ENCODE assay signal across 1 cellular context in genomic region chr3:98734737-98735136, GRCh38.
TF ChIP-seq lines count a peak whose summit lies in the region.

No MANE protein-coding gene starts in this region.

TF ChIP-seq in GM12878, 131 proteins besides CTCF, POLR2A, EP300 and RAD21 (continued from another document):
- TF ChIP-seq, protein P1, sequence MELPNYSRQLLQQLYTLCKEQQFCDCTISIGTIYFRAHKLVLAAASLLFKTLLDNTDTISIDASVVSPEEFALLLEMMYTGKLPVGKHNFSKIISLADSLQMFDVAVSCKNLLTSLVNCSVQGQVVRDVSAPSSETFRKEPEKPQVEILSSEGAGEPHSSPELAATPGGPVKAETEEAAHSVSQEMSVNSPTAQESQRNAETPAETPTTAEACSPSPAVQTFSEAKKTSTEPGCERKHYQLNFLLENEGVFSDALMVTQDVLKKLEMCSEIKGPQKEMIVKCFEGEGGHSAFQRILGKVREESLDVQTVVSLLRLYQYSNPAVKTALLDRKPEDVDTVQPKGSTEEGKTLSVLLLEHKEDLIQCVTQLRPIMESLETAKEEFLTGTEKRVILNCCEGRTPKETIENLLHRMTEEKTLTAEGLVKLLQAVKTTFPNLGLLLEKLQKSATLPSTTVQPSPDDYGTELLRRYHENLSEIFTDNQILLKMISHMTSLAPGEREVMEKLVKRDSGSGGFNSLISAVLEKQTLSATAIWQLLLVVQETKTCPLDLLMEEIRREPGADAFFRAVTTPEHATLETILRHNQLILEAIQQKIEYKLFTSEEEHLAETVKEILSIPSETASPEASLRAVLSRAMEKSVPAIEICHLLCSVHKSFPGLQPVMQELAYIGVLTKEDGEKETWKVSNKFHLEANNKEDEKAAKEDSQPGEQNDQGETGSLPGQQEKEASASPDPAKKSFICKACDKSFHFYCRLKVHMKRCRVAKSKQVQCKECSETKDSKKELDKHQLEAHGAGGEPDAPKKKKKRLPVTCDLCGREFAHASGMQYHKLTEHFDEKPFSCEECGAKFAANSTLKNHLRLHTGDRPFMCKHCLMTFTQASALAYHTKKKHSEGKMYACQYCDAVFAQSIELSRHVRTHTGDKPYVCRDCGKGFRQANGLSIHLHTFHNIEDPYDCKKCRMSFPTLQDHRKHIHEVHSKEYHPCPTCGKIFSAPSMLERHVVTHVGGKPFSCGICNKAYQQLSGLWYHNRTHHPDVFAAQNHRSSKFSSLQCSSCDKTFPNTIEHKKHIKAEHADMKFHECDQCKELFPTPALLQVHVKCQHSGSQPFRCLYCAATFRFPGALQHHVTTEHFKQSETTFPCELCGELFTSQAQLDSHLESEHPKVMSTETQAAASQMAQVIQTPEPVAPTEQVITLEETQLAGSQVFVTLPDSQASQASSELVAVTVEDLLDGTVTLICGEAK (IDR thresholded peaks at IDR 0.05; ENCODE audit: borderline replicate concordance), result no peak
- no peak for TF ChIP-seq ZNF207 (IDR thresholded peaks at IDR 0.05; ENCODE audit: borderline replicate concordance)
- no peak for TF ChIP-seq CBX3 (IDR thresholded peaks at IDR 0.05; ENCODE audit: borderline replicate concordance, low read depth)
- TF ChIP-seq, protein P2, sequence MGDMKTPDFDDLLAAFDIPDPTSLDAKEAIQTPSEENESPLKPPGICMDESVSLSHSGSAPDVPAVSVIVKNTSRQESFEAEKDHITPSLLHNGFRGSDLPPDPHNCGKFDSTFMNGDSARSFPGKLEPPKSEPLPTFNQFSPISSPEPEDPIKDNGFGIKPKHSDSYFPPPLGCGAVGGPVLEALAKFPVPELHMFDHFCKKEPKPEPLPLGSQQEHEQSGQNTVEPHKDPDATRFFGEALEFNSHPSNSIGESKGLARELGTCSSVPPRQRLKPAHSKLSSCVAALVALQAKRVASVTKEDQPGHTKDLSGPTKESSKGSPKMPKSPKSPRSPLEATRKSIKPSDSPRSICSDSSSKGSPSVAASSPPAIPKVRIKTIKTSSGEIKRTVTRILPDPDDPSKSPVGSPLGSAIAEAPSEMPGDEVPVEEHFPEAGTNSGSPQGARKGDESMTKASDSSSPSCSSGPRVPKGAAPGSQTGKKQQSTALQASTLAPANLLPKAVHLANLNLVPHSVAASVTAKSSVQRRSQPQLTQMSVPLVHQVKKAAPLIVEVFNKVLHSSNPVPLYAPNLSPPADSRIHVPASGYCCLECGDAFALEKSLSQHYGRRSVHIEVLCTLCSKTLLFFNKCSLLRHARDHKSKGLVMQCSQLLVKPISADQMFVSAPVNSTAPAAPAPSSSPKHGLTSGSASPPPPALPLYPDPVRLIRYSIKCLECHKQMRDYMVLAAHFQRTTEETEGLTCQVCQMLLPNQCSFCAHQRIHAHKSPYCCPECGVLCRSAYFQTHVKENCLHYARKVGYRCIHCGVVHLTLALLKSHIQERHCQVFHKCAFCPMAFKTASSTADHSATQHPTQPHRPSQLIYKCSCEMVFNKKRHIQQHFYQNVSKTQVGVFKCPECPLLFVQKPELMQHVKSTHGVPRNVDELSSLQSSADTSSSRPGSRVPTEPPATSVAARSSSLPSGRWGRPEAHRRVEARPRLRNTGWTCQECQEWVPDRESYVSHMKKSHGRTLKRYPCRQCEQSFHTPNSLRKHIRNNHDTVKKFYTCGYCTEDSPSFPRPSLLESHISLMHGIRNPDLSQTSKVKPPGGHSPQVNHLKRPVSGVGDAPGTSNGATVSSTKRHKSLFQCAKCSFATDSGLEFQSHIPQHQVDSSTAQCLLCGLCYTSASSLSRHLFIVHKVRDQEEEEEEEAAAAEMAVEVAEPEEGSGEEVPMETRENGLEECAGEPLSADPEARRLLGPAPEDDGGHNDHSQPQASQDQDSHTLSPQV (IDR thresholded peaks at IDR 0.05), result no peak
